ENCODE assay signal across 8 cellular contexts in genomic region chr12:42237052-42237852, GRCh38. TPM values are rescaled to one million over a fixed set of nuclear protein-coding genes. Genes with fewer than 3 reads are reported as not detected.
DNase-seq lines count a peak whose midpoint lies in the region; ATAC-seq and TF ChIP-seq lines count a peak whose summit lies in the region.

No MANE protein-coding gene starts in this region.

- in situ Hi-C loops in IMR-90 (cut with MboI; ENCODE audit: low sequenced_read_pairs), result loop anchor here (10.0 kb wide), 1 partner anchor 88 kb away; the partner anchor contains the start of genes PPHLN1 and ZCRB1

- H3K27ac ChIP-seq in IMR-90 (ENCODE audit: insufficient read depth, low read length), result peak overlapping the region; percentile 85

- H2BK5ac ChIP-seq in IMR-90 (ENCODE audit: low read depth, low read length, poor library complexity, severe bottlenecking), result peak overlapping the region; percentile 80

- H4K20me1 ChIP-seq in IMR-90 (ENCODE audit: insufficient read depth, low read length), result peaks cover 3% of the 10 kb centered on the region; the same call in 1 of the 2 replicates

- DNase-seq in DMS79 treated with DMSO at 0.1 percent for 48 hours (lab: John Stamatoyannopoulos, UW) (peak; percentile 66), IMR-90 (peak; percentile 75), RKO (ENCODE audit: low spot score) (peak; percentile 87), fibroblast of peridontal ligament (ENCODE audit: extremely low read depth) (peak; percentile 48), natural killer cell (peak; percentile 74)
- peak; percentile 42 to 56 for DNase-seq in activated T-helper 1 cell treated with anti-CD3 and anti-CD28 coated beads, Interleukin-2, amount 50 U/mL, for 16 hours (ENCODE audit: low read depth in 1 of 2, low spot score in 1 of 2)
- peak; percentile 55 for DNase-seq in stimulated activated naive CD4-positive, alpha-beta T cell treated with Interleukin-2 at 50 U/mL for 16 hours (lab: John Stamatoyannopoulos, UW)

- peak; percentile 45; the same call in 1 of the 2 replicates for TF ChIP-seq CTCF in IMR-90 (conservative IDR thresholded peaks at IDR 0.05; ENCODE audit: low read depth, low read length)
- peak; percentile 30 for TF ChIP-seq CTCF in natural killer cell (IDR thresholded peaks at IDR 0.05)

- H4K8ac ChIP-seq in IMR-90 (ENCODE audit: low read depth in 2 of 2, low read length in 2 of 2), result peak overlapping the region; percentile 31 to 75; a peak in 2 of 4 replicates

- ATAC-seq in GM21529 (IDR thresholded peaks at IDR 0.05; ENCODE audit: unreplicated experiment) (peak; percentile 78), IMR-90 (ENCODE audit: low read depth) (peak; percentile 76), natural killer cell (peak; percentile 75 to 86 (median 76))

- H3K4me1 Mint-ChIP-seq in natural killer cell, result peaks cover 39 to 40% of the 10 kb centered on the region in 2 donors

- no peaks in the 10 kb centered on the region for H3K27me3 ChIP-seq in IMR-90 (ENCODE audit: control insufficient read depth, insufficient read depth, low read length)

- POLR2A ChIA-PET in IMR-90 (lab: Charles Lee; ENCODE audit: unreplicated experiment), result no interaction called here

- peak overlapping the region; percentile 89 for H2AK9ac ChIP-seq in IMR-90 (replicated peaks; ENCODE audit: low read depth, low read length, poor library complexity)

- no peak overlapping the region for H2BK15ac ChIP-seq in IMR-90 (ENCODE audit: low read depth, low read length)

- H3K9me3 Mint-ChIP-seq in natural killer cell, result no peaks in the 10 kb centered on the region

- no peaks in the 10 kb centered on the region for H3K9me3 ChIP-seq in IMR-90 (ENCODE audit: control insufficient read depth, insufficient read depth, low read length)

- H3K4ac ChIP-seq in IMR-90 (ENCODE audit: low read depth, low read length), result peak overlapping the region; percentile 83

- H3K79me1 ChIP-seq in IMR-90 (ENCODE audit: low read depth in 1 of 2, low read length in 2 of 2), result peaks cover 19 to 33% of the 10 kb centered on the region in 2 experiments

- H3K27ac Mint-ChIP-seq in natural killer cell, result peak overlapping the region; percentile 89 to 94

- peak overlapping the region; percentile 10; the same call in 1 of the 2 replicates for H3K56ac ChIP-seq in IMR-90 (ENCODE audit: extremely low read depth, insufficient read depth, low read length)

- peak overlapping the region; percentile 88 for H3K9ac ChIP-seq in IMR-90 (ENCODE audit: low read depth, low read length)

- H3K4me1 ChIP-seq in IMR-90 (ENCODE audit: control insufficient read depth, insufficient read depth, low read length), result no peaks in the 10 kb centered on the region

- peak overlapping the region; percentile 45; the same call in 1 of the 2 replicates for H4K5ac ChIP-seq in IMR-90 (ENCODE audit: low read depth, low read length)

- BruUV-seq in IMR-90 (replicated peaks; lab: Mats Ljungman, UMichigan), result no TSS peak

- H3K4me3 ChIP-seq in IMR-90 (ENCODE audit: insufficient read depth, low read depth, low read length), result peak overlapping the region; percentile 97

- H3K9me1 ChIP-seq in IMR-90 (ENCODE audit: insufficient read depth, low read length), result no peaks in the 10 kb centered on the region; the same call in 1 of the 2 replicates

- H3K14ac ChIP-seq in IMR-90 (replicated peaks; ENCODE audit: low read depth, low read length), result peak overlapping the region; percentile 81

- peak overlapping the region; percentile 32; the same call in 1 of the 2 replicates for H4K91ac ChIP-seq in IMR-90 (ENCODE audit: insufficient read depth, low read depth, low read length)

- no peak overlapping the region for H2BK20ac ChIP-seq in IMR-90 (ENCODE audit: low read depth, low read length)

- intact Hi-C loops in IMR-90 (cut with micrococcal nuclease) (loop anchor here (5.0 kb wide), 2 partner anchors 90 to 105 kb away; no protein-coding TSS in a partner anchor), natural killer cell (cut with micrococcal nuclease) (loop anchor here (1.0 to 5.0 kb wide), 2 partner anchors 95 to 140 kb away; no protein-coding TSS in a partner anchor)

- H3K18ac ChIP-seq in IMR-90 (ENCODE audit: low read depth, low read length), result no peak overlapping the region

- peak overlapping the region; percentile 82 for H2AFZ ChIP-seq in IMR-90 (replicated peaks; ENCODE audit: low read length, poor library complexity)

- H3K36me3 ChIP-seq in IMR-90 (ENCODE audit: control insufficient read depth, insufficient read depth, low read length), result no peaks in the 10 kb centered on the region; the same call in none of the 2 replicates

- no peak overlapping the region for H2BK120ac ChIP-seq in IMR-90 (ENCODE audit: low read depth, low read length)

- no peaks in the 10 kb centered on the region for H3K36me3 Mint-ChIP-seq in natural killer cell

- dilution Hi-C loops in IMR-90 (cut with HindIII; ENCODE audit: low sequenced_read_pairs, unreplicated experiment), result no loop called here

- WGBS in IMR-90 (ENCODE audit: extremely low coverage in 2 of 2, insufficient read length in 1 of 2), 2 experiments, result 0% methylated on average over 16 of the region's 56 CpGs; no CpG with 5 or more reads in 1 of the 2 experiments

- no peaks in the 10 kb centered on the region for H3K27me3 Mint-ChIP-seq in natural killer cell (ENCODE audit: low read depth in 2 of 2)

- peak overlapping the region; percentile 90 for H3K23ac ChIP-seq in IMR-90 (ENCODE audit: low read depth, low read length)

- H2AK5ac ChIP-seq in IMR-90 (ENCODE audit: low read depth, low read length), result no peak overlapping the region

- peak overlapping the region; percentile 87 for H3K4me2 ChIP-seq in IMR-90 (ENCODE audit: low read depth, low read length)

- H3K4me3 Mint-ChIP-seq in natural killer cell, result peak overlapping the region; percentile 90

- CTCF ChIA-PET in IMR-90 (lab: Yijun Ruan, JAX), result no interaction called here

- peak; percentile 25 for TF ChIP-seq RAD21 in IMR-90 (IDR thresholded peaks at IDR 0.05; ENCODE audit: low read length)

- no peak; the same call in 1 of the 2 replicates for TF ChIP-seq POLR2A in IMR-90 (IDR thresholded peaks at IDR 0.05; ENCODE audit: low read depth, low read length)

TF ChIP-seq in IMR-90, 13 proteins besides CTCF, POLR2A, EP300 and RAD21:
- no peak for TF ChIP-seq MAFK (IDR thresholded peaks at IDR 0.05; ENCODE audit: low read depth, low read length)
- peak; percentile 25; the same call in 1 of the 2 replicates for TF ChIP-seq SMC3 (IDR thresholded peaks at IDR 0.05; ENCODE audit: low read depth, low read length)

RNA-seq across cellular contexts. Expression of gene YAF2, which starts 0.8 kb away (rescaled TPM):
- total RNA-seq in IMR-90 (2012; rRNA removed) (14.2 and 17.8 TPM in 2 replicates), natural killer cell (100 to 1,000 TPM in 2 of 3 donors, 10 to 100 TPM in 1; 96.2 to 124 (median 101) TPM)
- polyA plus RNA-seq in IMR-90 (2012; rRNA removed), result 7.9 and 8.1 TPM in 2 replicates
- 3.3 and 5.3 TPM in 2 replicates for polyA plus RNA-seq in IMR-90 (2012; cell fraction: cytosol; rRNA removed)
- polyA plus RNA-seq in IMR-90 (2012; cell fraction: nucleus; rRNA removed; ENCODE audit: low replicate concordance), result 4.4 and 19.4 TPM in 2 replicates

Comparison
In these comparisons a context has a peak if more than half of its experiments do, and no peak if none do; other contexts are left out.
1. Peak in every context shown above with its lines: DNase-seq, ATAC-seq, H3K4me3 ChIP-seq and H3K27ac ChIP-seq.